8 cellular contexts compared by ENCODE assay signal in the genomic region with DNA sequence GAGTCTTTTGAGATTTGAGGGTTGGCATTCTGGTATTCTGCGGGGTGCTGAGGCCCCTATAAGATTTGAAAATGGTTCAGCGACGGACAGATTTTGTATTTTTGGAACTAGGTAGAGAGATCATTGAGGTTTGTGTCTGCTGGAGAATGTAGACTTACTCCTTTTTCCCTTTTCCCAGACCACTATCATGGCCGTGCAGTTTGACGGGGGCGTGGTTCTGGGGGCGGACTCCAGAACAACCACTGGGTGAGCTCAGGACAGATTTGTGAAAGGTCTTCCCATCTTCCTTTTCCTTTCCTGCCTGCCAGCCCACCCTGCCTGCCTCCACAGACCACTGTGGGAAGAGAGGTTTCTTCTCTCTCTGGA. TPM values are rescaled to one million over a fixed set of nuclear protein-coding genes. Genes with fewer than 3 reads are reported as not detected.
DNase-seq lines count a peak whose midpoint lies in the region; ATAC-seq, FAIRE-seq and TF ChIP-seq lines count a peak whose summit lies in the region.

No MANE protein-coding gene starts in this region.

- peak overlapping the region; percentile 71 for H3K27ac ChIP-seq in GM12878 (ENCODE audit: control insufficient read depth, insufficient read depth)

- intact Hi-C loops in GM12878 (cut with micrococcal nuclease; ENCODE audit: unreplicated experiment), result no loop called here

- no peak for TF ChIP-seq RAD21 in GM12878 (IDR thresholded peaks at IDR 0.05; ENCODE audit: insufficient read depth, low read depth, low read length)

- ATAC-seq in GM12878 (peak; percentile 77), HG02642 (IDR thresholded peaks at IDR 0.05; ENCODE audit: poor library complexity, unreplicated experiment) (no peak)

- POLR2A ChIA-PET in GM12878 (lab: Charles Lee), result interaction anchor here (0.5 to 1.2 kb wide), 6 partner anchors 10 to 66 kb away, joined by 3 to 5 read pairs (median 4); partner anchors contain the start of gene MED11

- H3K4me2 ChIP-seq in GM12878 (ENCODE audit: control insufficient read depth, insufficient read depth), result peak overlapping the region; percentile 66

- TF ChIP-seq EP300 in GM12878 (IDR thresholded peaks at IDR 0.05; ENCODE audit: borderline replicate concordance in 1 of 2, control insufficient read depth in 1 of 2, low read depth in 2 of 2, low read length in 2 of 2), result no peak

- H3K4me3 ChIP-seq in NT2/D1 (ENCODE audit: insufficient read length, low read depth) (peak overlapping the region; percentile 92), GM12878 (peak overlapping the region; percentile 79)

- H3K36me3 Mint-ChIP-seq in T-helper 1 cell treated with Interleukin-12 subunit alpha and Interleukin-12 subunit beta and Interleukin-4 antibody, amounts not matched to agents 30 μg/mL and 1 μg/mL, for 36 hours (ENCODE audit: low read depth), result peaks cover 21% of the 10 kb centered on the region

- TF ChIP-seq CTCF in GM12878 (IDR thresholded peaks at IDR 0.05 in 2 of 3, conservative IDR thresholded peaks at IDR 0.05 in 1 of 3; ENCODE audit: control insufficient read depth in 2 of 3, extremely low read depth in 1 of 3, insufficient read depth in 1 of 3, low read depth in 3 of 3, low read length in 3 of 3), result no peak

- no peak for TF ChIP-seq POLR2A in GM12878 (IDR thresholded peaks at IDR 0.05; ENCODE audit: low read depth, low read length)

- in situ Hi-C loops in GM12878 (cut with MboI), result no loop called here

- CTCF ChIA-PET in GM12878 (lab: Yijun Ruan, JAX), result interaction anchor here (0.9 to 1.1 kb wide), 2 partner anchors 11 to 85 kb away, joined by 3 to 5 read pairs; partner anchors contain the start of gene PLD2

- H3K27me3 Mint-ChIP-seq in T-helper 1 cell treated with Interleukin-12 subunit alpha and Interleukin-12 subunit beta and Interleukin-4 antibody, amounts not matched to agents 30 μg/mL and 1 μg/mL, for 36 hours (ENCODE audit: low read depth), result no peaks in the 10 kb centered on the region

- no peaks in the 10 kb centered on the region for H3K9me3 Mint-ChIP-seq in T-helper 1 cell treated with Interleukin-12 subunit alpha and Interleukin-12 subunit beta and Interleukin-4 antibody, amounts not matched to agents 30 μg/mL and 1 μg/mL, for 36 hours

- H3K4me1 Mint-ChIP-seq in T-helper 1 cell treated with Interleukin-12 subunit alpha and Interleukin-12 subunit beta and Interleukin-4 antibody, amounts not matched to agents 30 μg/mL and 1 μg/mL, for 36 hours (ENCODE audit: low read depth), result peaks cover 13% of the 10 kb centered on the region

- H3K4me3 Mint-ChIP-seq in T-helper 1 cell treated with Interleukin-12 subunit alpha and Interleukin-12 subunit beta and Interleukin-4 antibody, amounts not matched to agents 30 μg/mL and 1 μg/mL, for 36 hours, result peak overlapping the region; percentile 100

- SMC1A ChIA-PET in GM12878 (lab: Charles Lee; ENCODE audit: uncharacterized antibody, unreplicated experiment), result interaction anchor here (0.6 to 1.2 kb wide), 2 partner anchors 10 kb away, joined by 3 read pairs; no protein-coding TSS in a partner anchor

- 2% methylated on average over 7 of the region's 7 CpGs for WGBS in GM12878 (ENCODE audit: insufficient coverage, insufficient replicate concordance, low lambda C conversion rate, missing lambda C conversion rate)

- no peaks in the 10 kb centered on the region for H3K9me3 ChIP-seq in NT2/D1 (ENCODE audit: insufficient read depth, low read length)
- no peaks in the 10 kb centered on the region for H3K9me3 ChIP-seq in GM12878 (replicated peaks; ENCODE audit: control insufficient read depth, insufficient read depth, low read length)

- H3K36me3 ChIP-seq in NT2/D1 (ENCODE audit: insufficient read depth, insufficient read length, low read length), result peaks cover 25% of the 10 kb centered on the region
- peaks cover 2 to 13% of the 10 kb centered on the region in 2 experiments; a peak in 3 of 4 replicates for H3K36me3 ChIP-seq in GM12878 (ENCODE audit: control insufficient read depth in 2 of 2, insufficient read depth in 2 of 2, low read length in 1 of 2)

- no peaks in the 10 kb centered on the region for H3K27me3 ChIP-seq in NT2/D1 (ENCODE audit: insufficient read depth, insufficient read length)
- no peaks in the 10 kb centered on the region for H3K27me3 ChIP-seq in GM12878 (replicated peaks in 1 of 2; ENCODE audit: control insufficient read depth in 2 of 2, insufficient read depth in 2 of 2, low read length in 1 of 2)

- H4K20me1 ChIP-seq in GM12878 (ENCODE audit: control insufficient read depth, insufficient read depth), result no peaks in the 10 kb centered on the region

- H3K9ac ChIP-seq in NT2/D1 (ENCODE audit: insufficient read length, low read depth) (peak overlapping the region; percentile 95), GM12878 (ENCODE audit: control insufficient read depth, insufficient read depth, low read length) (peak overlapping the region; percentile 88)

- FAIRE-seq in GM12878 (lab: Jason Lieb, UNC), result no peak

- no peak for DNase-seq in T-helper 1 cell
- no peak for DNase-seq in NT2/D1 (ENCODE audit: low read depth, low spot score)
- DNase-seq in GM12878 (ENCODE audit: low read depth, low spot score), result no peak
- DNase-seq in islet precursor cell, result peak; percentile 84
- peak; percentile 61 for DNase-seq in stimulated activated CD4-positive, alpha-beta T cell treated with anti-CD3 and anti-CD28 coated beads, Interleukin-4, amount 100 ng/mL, for 24 hours
- DNase-seq in midbrain (lab: John Stamatoyannopoulos, UW), result no peak

- peaks cover 11% of the 10 kb centered on the region for H3K79me2 ChIP-seq in GM12878 (ENCODE audit: control insufficient read depth, insufficient read depth, low read length)

- peak overlapping the region; percentile 95 for H2AFZ ChIP-seq in GM12878 (ENCODE audit: control insufficient read depth, low read depth, low read length)

- peaks cover 3% of the 10 kb centered on the region for H3K4me1 ChIP-seq in NT2/D1 (ENCODE audit: insufficient read depth, insufficient read length)
- peaks cover 21% of the 10 kb centered on the region for H3K4me1 ChIP-seq in GM12878 (ENCODE audit: control insufficient read depth, insufficient read depth, low read length)

- BruUV-seq in GM12878 (replicated peaks; lab: Mats Ljungman, UMichigan), result TSS peak; percentile 89

- RAD21 ChIA-PET in GM12878 (lab: Charles Lee; ENCODE audit: unreplicated experiment), result interaction anchor here (1.3 kb wide), 1 partner anchor 86 kb away, joined by 5 read pairs; the partner anchor contains the start of gene ARRB2

- H3K27ac Mint-ChIP-seq in T-helper 1 cell treated with Interleukin-12 subunit alpha and Interleukin-12 subunit beta and Interleukin-4 antibody, amounts not matched to agents 30 μg/mL and 1 μg/mL, for 36 hours, result peak overlapping the region; percentile 98

RNA-seq across cellular contexts. Expression of gene PSMB6, which starts 0.6 kb away (rescaled TPM):
- 7.4 and 9.6 TPM in 2 replicates for total RNA-seq in GM12878 (2013; cell fraction: nucleolus; rRNA removed)
- 239 and 246 TPM in 2 replicates for total RNA-seq in GM12878 (2014; rRNA removed)
- 171 and 182 TPM in 2 replicates for total RNA-seq in GM12878 (2014; rRNA removed; fragmentation: Illumina TruSeq; extraction: Trizol)
- total RNA-seq in GM12878 (2021), result 144 and 150 TPM in 2 replicates
- polyA plus RNA-seq in GM12878 (2011; ENCODE audit: low read depth), result 79.6 TPM
- 115 and 191 TPM in 2 replicates for polyA plus RNA-seq in GM12878 (2011; rRNA removed)
- 295 and 318 TPM in 2 replicates for polyA plus RNA-seq in GM12878 (2011; cell fraction: cytosol; rRNA removed)
- polyA plus RNA-seq in GM12878 (2011; cell fraction: nucleus; rRNA removed), result 101 and 102 TPM in 2 replicates
- polyA plus RNA-seq in GM12878 (2012), result 89.7 and 95.4 TPM in 2 replicates
- polyA plus RNA-seq in GM12878 (2014; fragmentation: Illumina TruSeq; extraction: Trizol), result 143 and 207 TPM in 2 replicates
- polyA plus RNA-seq in GM12878 (2014; fragmentation: Nextera tagmentation; extraction: Ambion mirVana), result 100 to 1,000 TPM; 357 to 546 TPM
- polyA plus RNA-seq in GM12878 (2014; rRNA removed), result 225 and 288 TPM in 2 replicates
- polyA plus RNA-seq in GM12878 (2016; fragmentation: Nextera tagmentation; extraction: Ambion mirVana), result 100 to 1,000 TPM; 361 to 392 TPM
- 155 and 221 TPM in 2 replicates for polyA minus RNA-seq in GM12878 (2011; rRNA and poly(A)+ RNA removed)
- polyA minus RNA-seq in GM12878 (2011; cell fraction: cytosol; rRNA and poly(A)+ RNA removed), result 36.2 and 44.2 TPM in 2 replicates
- polyA minus RNA-seq in GM12878 (2011; cell fraction: nucleus; rRNA and poly(A)+ RNA removed), result 21.2 and 34.3 TPM in 2 replicates

RNA-seq across cellular contexts. Expression of gene GLTPD2, which starts 7.8 kb away (rescaled TPM):
- total RNA-seq in GM12878 (2013; cell fraction: nucleolus; rRNA removed), result not detected in 2 replicates
- total RNA-seq in GM12878 (2014; rRNA removed), result 0.34 TPM in 1 of 2 replicates, not detected in the other
- total RNA-seq in GM12878 (2014; rRNA removed; fragmentation: Illumina TruSeq; extraction: Trizol), result not detected in 2 replicates
- not detected in 2 replicates for total RNA-seq in GM12878 (2021)
- not detected for polyA plus RNA-seq in GM12878 (2011; ENCODE audit: low read depth)
- not detected in 2 replicates for polyA plus RNA-seq in GM12878 (2011; rRNA removed)
- not detected in 2 replicates for polyA plus RNA-seq in GM12878 (2011; cell fraction: cytosol; rRNA removed)
- not detected in 2 replicates for polyA plus RNA-seq in GM12878 (2011; cell fraction: nucleus; rRNA removed)
- not detected in 2 replicates for polyA plus RNA-seq in GM12878 (2012)
- polyA plus RNA-seq in GM12878 (2014; fragmentation: Illumina TruSeq; extraction: Trizol), result not detected in 2 replicates
- not detected for polyA plus RNA-seq in GM12878 (2014; fragmentation: Nextera tagmentation; extraction: Ambion mirVana)
- polyA plus RNA-seq in GM12878 (2014; rRNA removed), result not detected in 2 replicates
- polyA plus RNA-seq in GM12878 (2016; fragmentation: Nextera tagmentation; extraction: Ambion mirVana), result under 1 TPM in 1 of 2 experiments, not detected in 1; 0.16 TPM
- polyA minus RNA-seq in GM12878 (2011; rRNA and poly(A)+ RNA removed), result not detected in 2 replicates
- polyA minus RNA-seq in GM12878 (2011; cell fraction: cytosol; rRNA and poly(A)+ RNA removed), result not detected in 2 replicates
- polyA minus RNA-seq in GM12878 (2011; cell fraction: nucleus; rRNA and poly(A)+ RNA removed), result 0.86 TPM in 1 of 2 replicates, not detected in the other

RNA-seq across cellular contexts. Expression of gene VMO1, which starts 10.4 kb away (rescaled TPM):
- total RNA-seq in GM12878 (2013; cell fraction: nucleolus; rRNA removed), result not detected in 2 replicates
- total RNA-seq in GM12878 (2014; rRNA removed) (0.76 TPM in 1 of 2 replicates, not detected in the other), GM12878 (2014; rRNA removed; fragmentation: Illumina TruSeq; extraction: Trizol) (0.23 and 0.31 TPM in 2 replicates), GM12878 (2021) (0.93 TPM in 1 of 2 replicates, not detected in the other)
- polyA plus RNA-seq in GM12878 (2011; ENCODE audit: low read depth), result not detected
- polyA plus RNA-seq in GM12878 (2011; rRNA removed) (not detected in 2 replicates), GM12878 (2014; fragmentation: Illumina TruSeq; extraction: Trizol) (not detected in 2 replicates), GM12878 (2014; fragmentation: Nextera tagmentation; extraction: Ambion mirVana) (under 1 TPM in 1 of 2 experiments, not detected in 1; 0.27 TPM), GM12878 (2014; rRNA removed) (0.54 and 0.74 TPM in 2 replicates), GM12878 (2016; fragmentation: Nextera tagmentation; extraction: Ambion mirVana) (not detected)
- not detected in 2 replicates for polyA plus RNA-seq in GM12878 (2011; cell fraction: cytosol; rRNA removed)
- not detected in 2 replicates for polyA plus RNA-seq in GM12878 (2011; cell fraction: nucleus; rRNA removed)
- polyA plus RNA-seq in GM12878 (2012), result not detected in 2 replicates
- not detected in 2 replicates for polyA minus RNA-seq in GM12878 (2011; rRNA and poly(A)+ RNA removed)
- polyA minus RNA-seq in GM12878 (2011; cell fraction: cytosol; rRNA and poly(A)+ RNA removed), result not detected in 2 replicates
- not detected in 2 replicates for polyA minus RNA-seq in GM12878 (2011; cell fraction: nucleus; rRNA and poly(A)+ RNA removed)

RNA-seq across cellular contexts. Expression of gene PLD2, which starts 10.4 kb away (rescaled TPM):
- 15.7 and 17.6 TPM in 2 replicates for total RNA-seq in GM12878 (2013; cell fraction: nucleolus; rRNA removed)
- total RNA-seq in GM12878 (2014; rRNA removed), result 9.4 and 12.2 TPM in 2 replicates
- 7.3 and 8.1 TPM in 2 replicates for total RNA-seq in GM12878 (2014; rRNA removed; fragmentation: Illumina TruSeq; extraction: Trizol)
- total RNA-seq in GM12878 (2021), result 12.9 and 15.2 TPM in 2 replicates
- 3.8 TPM for polyA plus RNA-seq in GM12878 (2011; ENCODE audit: low read depth)
- 4.4 and 7.7 TPM in 2 replicates for polyA plus RNA-seq in GM12878 (2011; rRNA removed)
- polyA plus RNA-seq in GM12878 (2011; cell fraction: cytosol; rRNA removed), result 7.0 and 8.7 TPM in 2 replicates
- polyA plus RNA-seq in GM12878 (2011; cell fraction: nucleus; rRNA removed), result 37.9 and 42.8 TPM in 2 replicates
- polyA plus RNA-seq in GM12878 (2012), result 11.6 TPM in 2 replicates
- 5.1 and 6.8 TPM in 2 replicates for polyA plus RNA-seq in GM12878 (2014; fragmentation: Illumina TruSeq; extraction: Trizol)
- polyA plus RNA-seq in GM12878 (2014; fragmentation: Nextera tagmentation; extraction: Ambion mirVana), result under 1 TPM; 0.71 to 0.73 TPM
- 13.9 and 16.5 TPM in 2 replicates for polyA plus RNA-seq in GM12878 (2014; rRNA removed)
- 1 to 10 TPM; 4.8 to 5.3 TPM for polyA plus RNA-seq in GM12878 (2016; fragmentation: Nextera tagmentation; extraction: Ambion mirVana)
- 6.2 and 11.5 TPM in 2 replicates for polyA minus RNA-seq in GM12878 (2011; rRNA and poly(A)+ RNA removed)
- 1.6 and 2.8 TPM in 2 replicates for polyA minus RNA-seq in GM12878 (2011; cell fraction: cytosol; rRNA and poly(A)+ RNA removed)
- polyA minus RNA-seq in GM12878 (2011; cell fraction: nucleus; rRNA and poly(A)+ RNA removed), result 8.7 and 10.6 TPM in 2 replicates

Comparison
In these comparisons a context has a peak if more than half of its experiments do, and no peak if none do; other contexts are left out.
1. DNase-seq: peak in islet precursor cell (single experiment) and stimulated activated CD4-positive, alpha-beta T cell treated with anti-CD3 and anti-CD28 coated beads, Interleukin-4, amount 100 ng/mL, for 24 hours (single experiment); none in T-helper 1 cell (0 of 5), NT2/D1 (single experiment), GM12878 (single experiment) and midbrain (single experiment).